Comparison of ENCODE assay signal across 1 cellular context in the genomic region with DNA sequence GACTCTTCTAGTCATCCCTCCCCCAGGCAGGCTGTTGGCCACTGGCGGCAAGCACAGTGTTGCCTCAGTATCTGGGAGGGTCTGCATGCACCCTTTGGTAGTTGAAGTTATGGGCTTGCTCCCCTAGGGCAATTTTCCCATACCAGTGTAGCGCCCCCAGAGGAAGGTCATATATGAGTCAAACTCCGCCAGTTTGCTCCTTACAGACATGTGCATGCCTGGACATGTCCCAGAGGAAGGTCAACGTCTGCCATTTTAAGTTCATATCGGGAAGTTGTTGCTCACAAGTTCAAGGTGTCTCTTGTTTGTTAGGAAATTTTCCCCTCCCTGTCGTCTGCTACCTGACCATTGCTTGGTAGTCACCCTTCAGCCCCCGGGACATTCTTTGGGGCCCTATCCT.
TF ChIP-seq lines count a peak whose summit lies in the region.

No MANE protein-coding gene starts in this region.

TF ChIP-seq in GM23338, 12 proteins besides CTCF, POLR2A, EP300 and RAD21 (continued from another document):
- TF ChIP-seq, protein P1, sequence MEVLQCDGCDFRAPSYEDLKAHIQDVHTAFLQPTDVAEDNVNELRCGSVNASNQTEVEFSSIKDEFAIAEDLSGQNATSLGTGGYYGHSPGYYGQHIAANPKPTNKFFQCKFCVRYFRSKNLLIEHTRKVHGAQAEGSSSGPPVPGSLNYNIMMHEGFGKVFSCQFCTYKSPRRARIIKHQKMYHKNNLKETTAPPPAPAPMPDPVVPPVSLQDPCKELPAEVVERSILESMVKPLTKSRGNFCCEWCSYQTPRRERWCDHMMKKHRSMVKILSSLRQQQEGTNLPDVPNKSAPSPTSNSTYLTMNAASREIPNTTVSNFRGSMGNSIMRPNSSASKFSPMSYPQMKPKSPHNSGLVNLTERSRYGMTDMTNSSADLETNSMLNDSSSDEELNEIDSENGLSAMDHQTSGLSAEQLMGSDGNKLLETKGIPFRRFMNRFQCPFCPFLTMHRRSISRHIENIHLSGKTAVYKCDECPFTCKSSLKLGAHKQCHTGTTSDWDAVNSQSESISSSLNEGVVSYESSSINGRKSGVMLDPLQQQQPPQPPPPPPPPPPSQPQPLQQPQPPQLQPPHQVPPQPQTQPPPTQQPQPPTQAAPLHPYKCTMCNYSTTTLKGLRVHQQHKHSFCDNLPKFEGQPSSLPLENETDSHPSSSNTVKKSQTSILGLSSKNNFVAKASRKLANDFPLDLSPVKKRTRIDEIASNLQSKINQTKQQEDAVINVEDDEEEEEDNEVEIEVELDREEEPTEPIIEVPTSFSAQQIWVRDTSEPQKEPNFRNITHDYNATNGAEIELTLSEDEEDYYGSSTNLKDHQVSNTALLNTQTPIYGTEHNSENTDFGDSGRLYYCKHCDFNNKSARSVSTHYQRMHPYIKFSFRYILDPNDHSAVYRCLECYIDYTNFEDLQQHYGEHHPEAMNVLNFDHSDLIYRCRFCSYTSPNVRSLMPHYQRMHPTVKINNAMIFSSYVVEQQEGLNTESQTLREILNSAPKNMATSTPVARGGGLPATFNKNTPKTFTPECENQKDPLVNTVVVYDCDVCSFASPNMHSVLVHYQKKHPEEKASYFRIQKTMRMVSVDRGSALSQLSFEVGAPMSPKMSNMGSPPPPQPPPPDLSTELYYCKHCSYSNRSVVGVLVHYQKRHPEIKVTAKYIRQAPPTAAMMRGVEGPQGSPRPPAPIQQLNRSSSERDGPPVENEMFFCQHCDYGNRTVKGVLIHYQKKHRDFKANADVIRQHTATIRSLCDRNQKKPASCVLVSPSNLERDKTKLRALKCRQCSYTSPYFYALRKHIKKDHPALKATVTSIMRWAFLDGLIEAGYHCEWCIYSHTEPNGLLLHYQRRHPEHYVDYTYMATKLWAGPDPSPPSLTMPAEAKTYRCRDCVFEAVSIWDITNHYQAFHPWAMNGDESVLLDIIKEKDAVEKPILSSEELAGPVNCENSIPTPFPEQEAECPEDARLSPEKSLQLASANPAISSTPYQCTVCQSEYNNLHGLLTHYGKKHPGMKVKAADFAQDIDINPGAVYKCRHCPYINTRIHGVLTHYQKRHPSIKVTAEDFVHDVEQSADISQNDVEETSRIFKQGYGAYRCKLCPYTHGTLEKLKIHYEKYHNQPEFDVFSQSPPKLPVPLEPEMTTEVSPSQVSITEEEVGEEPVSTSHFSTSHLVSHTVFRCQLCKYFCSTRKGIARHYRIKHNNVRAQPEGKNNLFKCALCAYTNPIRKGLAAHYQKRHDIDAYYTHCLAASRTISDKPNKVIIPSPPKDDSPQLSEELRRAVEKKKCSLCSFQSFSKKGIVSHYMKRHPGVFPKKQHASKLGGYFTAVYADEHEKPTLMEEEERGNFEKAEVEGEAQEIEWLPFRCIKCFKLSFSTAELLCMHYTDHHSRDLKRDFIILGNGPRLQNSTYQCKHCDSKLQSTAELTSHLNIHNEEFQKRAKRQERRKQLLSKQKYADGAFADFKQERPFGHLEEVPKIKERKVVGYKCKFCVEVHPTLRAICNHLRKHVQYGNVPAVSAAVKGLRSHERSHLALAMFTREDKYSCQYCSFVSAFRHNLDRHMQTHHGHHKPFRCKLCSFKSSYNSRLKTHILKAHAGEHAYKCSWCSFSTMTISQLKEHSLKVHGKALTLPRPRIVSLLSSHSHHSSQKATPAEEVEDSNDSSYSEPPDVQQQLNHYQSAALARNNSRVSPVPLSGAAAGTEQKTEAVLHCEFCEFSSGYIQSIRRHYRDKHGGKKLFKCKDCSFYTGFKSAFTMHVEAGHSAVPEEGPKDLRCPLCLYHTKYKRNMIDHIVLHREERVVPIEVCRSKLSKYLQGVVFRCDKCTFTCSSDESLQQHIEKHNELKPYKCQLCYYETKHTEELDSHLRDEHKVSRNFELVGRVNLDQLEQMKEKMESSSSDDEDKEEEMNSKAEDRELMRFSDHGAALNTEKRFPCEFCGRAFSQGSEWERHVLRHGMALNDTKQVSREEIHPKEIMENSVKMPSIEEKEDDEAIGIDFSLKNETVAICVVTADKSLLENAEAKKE (CRISPR knock-in tag; IDR thresholded peaks at IDR 0.05) = no peak
- TF ChIP-seq ZNF114 (CRISPR knock-in tag; IDR thresholded peaks at IDR 0.05) = no peak
